In the genomic region with DNA sequence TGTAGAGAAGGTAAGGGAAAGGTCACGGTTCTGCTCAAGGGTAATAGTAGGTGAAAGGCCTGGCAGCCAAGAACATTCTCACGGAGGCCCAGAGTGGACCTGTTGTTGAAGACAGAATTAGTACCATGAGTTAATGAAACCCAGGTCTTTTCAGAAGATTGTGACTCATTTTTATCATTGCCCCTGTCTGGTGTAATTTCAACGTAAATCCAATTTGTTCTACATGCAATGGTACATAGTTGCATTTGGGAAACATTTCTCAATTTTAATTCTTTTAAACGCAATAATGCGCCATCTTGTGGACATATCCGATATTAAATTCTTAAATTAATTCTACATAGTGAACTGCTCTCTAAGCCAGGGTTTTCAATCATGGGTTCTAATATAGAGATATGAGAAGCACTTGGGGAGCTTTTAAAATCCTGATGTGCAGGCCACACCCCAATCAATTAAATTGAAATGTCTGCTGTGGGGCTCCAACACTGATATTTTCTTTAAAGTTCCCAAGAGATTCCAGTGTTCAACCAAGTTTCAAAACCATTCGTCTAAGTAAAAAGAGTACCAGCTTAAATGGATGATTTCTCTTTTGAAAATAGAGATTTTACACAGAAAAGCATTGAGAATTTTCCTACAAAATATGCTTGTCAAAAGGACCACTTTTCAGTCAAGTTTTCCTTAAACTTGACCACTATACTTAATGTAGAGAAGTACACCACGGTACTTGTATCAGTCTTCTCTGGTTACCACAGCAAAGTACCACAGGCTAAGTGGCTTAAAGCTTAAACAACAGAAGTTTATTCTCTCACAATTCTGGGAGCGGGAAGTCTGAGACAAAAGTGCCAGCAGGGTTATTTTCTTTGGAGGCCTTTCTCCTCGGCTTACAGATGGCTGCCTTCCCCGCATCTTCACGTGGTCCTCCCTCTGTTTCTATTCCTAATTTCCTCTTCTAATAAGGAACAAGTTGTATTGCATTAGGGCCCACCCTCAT, we compare ENCODE assay signal across 8 cellular contexts.
DNase-seq lines count a peak whose midpoint lies in the region; ATAC-seq and TF ChIP-seq lines count a peak whose summit lies in the region.

No MANE protein-coding gene starts in this region.

- no peaks in the 10 kb centered on the region for H3K36me3 ChIP-seq in SK-N-MC (ENCODE audit: insufficient read depth, low read length)

- peaks cover 24% of the 10 kb centered on the region for H3K4me1 Mint-ChIP-seq in progenitor cell of endocrine pancreas (ENCODE audit: low read depth)

- H3K9me3 ChIP-seq in SK-N-MC (ENCODE audit: low read depth, low read length) = no peaks in the 10 kb centered on the region

- no peaks in the 10 kb centered on the region for H3K9me3 Mint-ChIP-seq in progenitor cell of endocrine pancreas (ENCODE audit: low read depth)

- H3K36me3 Mint-ChIP-seq in progenitor cell of endocrine pancreas (ENCODE audit: insufficient read depth) = no peaks in the 10 kb centered on the region

- no peak overlapping the region for H3K4me3 ChIP-seq in SK-N-MC
- H3K4me3 ChIP-seq in foreskin fibroblast (ENCODE audit: low read depth in 1 of 2, low read length in 2 of 2) = no peak overlapping the region

- DNase-seq in DMS53 treated with DMSO at 0.1 percent for 48 hours (lab: John Stamatoyannopoulos, UW; ENCODE audit: unreplicated experiment) = peak; percentile 44
- peak; percentile 37 for DNase-seq in M059J (ENCODE audit: low read depth)
- DNase-seq in SK-N-MC (ENCODE audit: low read depth, low spot score) = peak; percentile 61
- peak; percentile 20 to 69 for DNase-seq in foreskin fibroblast
- no peak for DNase-seq in progenitor cell of endocrine pancreas (ENCODE audit: low spot score, unreplicated experiment)

- H3K9ac ChIP-seq in SK-N-MC (ENCODE audit: insufficient read length) = no peak overlapping the region

- no peak overlapping the region for H3K4me3 Mint-ChIP-seq in progenitor cell of endocrine pancreas (ENCODE audit: low read depth)

- H3K27me3 Mint-ChIP-seq in progenitor cell of endocrine pancreas = no peaks in the 10 kb centered on the region

- ATAC-seq in GM19324 (IDR thresholded peaks at IDR 0.05; ENCODE audit: low FRiP score, unreplicated experiment) = no peak
- no peak for ATAC-seq in HG03045 (IDR thresholded peaks at IDR 0.05; ENCODE audit: unreplicated experiment)
- no peak for ATAC-seq in HG03159 (IDR thresholded peaks at IDR 0.05; ENCODE audit: unreplicated experiment)

- TF ChIP-seq CTCF in foreskin fibroblast (IDR thresholded peaks at IDR 0.05; ENCODE audit: low read depth, low read length) (peak; percentile 4), progenitor cell of endocrine pancreas (IDR thresholded peaks at IDR 0.05; ENCODE audit: unreplicated experiment) (peak; percentile 70)

- H3K27ac ChIP-seq in SK-N-MC = no peak overlapping the region

- no peak overlapping the region for H3K27ac Mint-ChIP-seq in progenitor cell of endocrine pancreas
